10 cellular contexts compared by ENCODE assay signal in genomic region chr16:27698266-27698665, GRCh38.
DNase-seq lines count a peak whose midpoint lies in the region; ATAC-seq, FAIRE-seq and TF ChIP-seq lines count a peak whose summit lies in the region.
"Had no signal": no experiment of that assay in that cellular context is flagged by ENCODE, and none has a peak within 500 bp of the region (broad histone marks: within the 10 kb centered on the region; RNA-seq: fewer than 3 reads in every experiment).

No MANE protein-coding gene starts in this region.

- CTCF ChIA-PET in HepG2 (lab: Yijun Ruan, JAX; ENCODE audit: low intra/inter-chr PET ratio, low total read pairs) = no interaction called here

- no peak for TF ChIP-seq RAD21 in HepG2 (CRISPR knock-in tag; IDR thresholded peaks at IDR 0.05)

- H3K36me3 ChIP-seq in HepG2 (replicated peaks in 1 of 2; ENCODE audit: control insufficient read depth in 1 of 2, insufficient read depth in 2 of 2, low read length in 2 of 2) (peaks cover 3 to 8% of the 10 kb centered on the region in 2 experiments; a peak in 2 of 5 replicates), right lobe of liver (no peaks in the 10 kb centered on the region), OCI-LY1 (ENCODE audit: insufficient read depth, low read length) (no peaks in the 10 kb centered on the region), upper lobe of right lung (peaks cover 15% of the 10 kb centered on the region)

- peaks cover 6% of the 10 kb centered on the region for H3K36me3 Mint-ChIP-seq in stimulated activated effector memory CD8-positive, alpha-beta T cell treated with anti-CD3 and anti-CD28 coated beads, Interleukin-12 subunit alpha, Interleukin-12 subunit beta, amount 100 ng/mL, for 72 hours

- H3K9me3 Mint-ChIP-seq in stimulated activated effector memory CD8-positive, alpha-beta T cell treated with anti-CD3 and anti-CD28 coated beads, Interleukin-12 subunit alpha, Interleukin-12 subunit beta, amount 100 ng/mL, for 72 hours = no peaks in the 10 kb centered on the region

- no peak overlapping the region for H3K4me3 Mint-ChIP-seq in stimulated activated effector memory CD8-positive, alpha-beta T cell treated with anti-CD3 and anti-CD28 coated beads, Interleukin-12 subunit alpha, Interleukin-12 subunit beta, amount 100 ng/mL, for 72 hours
- H3K4me3 Mint-ChIP-seq: activated B cell treated with CpG ODN at 0.5 μM for 24 hours had no signal

- no peak overlapping the region for H3K4me2 ChIP-seq in HepG2 (ENCODE audit: low read depth, low read length)
- no peak overlapping the region for H3K4me2 ChIP-seq in OCI-LY1 (ENCODE audit: low read length)

- no peaks in the 10 kb centered on the region for H3K4me1 ChIP-seq in HepG2 (ENCODE audit: insufficient read depth, low read length)
- no peaks in the 10 kb centered on the region for H3K4me1 ChIP-seq in right lobe of liver
- H3K4me1 ChIP-seq in OCI-LY1 (ENCODE audit: insufficient read depth, low read length, severe bottlenecking) = peaks cover 2% of the 10 kb centered on the region
- no peaks in the 10 kb centered on the region for H3K4me1 ChIP-seq in upper lobe of right lung

- 83% methylated on average over 10 of the region's 14 CpGs for whole genome bisulfite sequencing in HepG2 (ENCODE audit: low lambda C conversion rate)
- WGBS in right lobe of liver (ENCODE audit: insufficient coverage, low coverage, low lambda C conversion rate, missing lambda C conversion rate) = 85% methylated on average over 5 of the region's 14 CpGs

- H3K4me3 ChIP-seq in HepG2 (replicated peaks in 1 of 3; ENCODE audit: insufficient read depth in 1 of 3, low read depth in 2 of 3, low read length in 3 of 3) (no peak overlapping the region), right lobe of liver (no peak overlapping the region), OCI-LY1 (ENCODE audit: low read depth, low read length, poor library complexity, severe bottlenecking) (no peak overlapping the region), fibroblast of villous mesenchyme (ENCODE audit: low read depth, low read length) (no peak overlapping the region), upper lobe of right lung (no peak overlapping the region)

- no peaks in the 10 kb centered on the region for H3K27me3 ChIP-seq in HepG2 (ENCODE audit: control insufficient read depth in 1 of 2, insufficient read depth in 2 of 2, low read length in 2 of 2)
- H3K27me3 ChIP-seq in right lobe of liver = no peaks in the 10 kb centered on the region
- H3K27me3 ChIP-seq in OCI-LY1 (ENCODE audit: insufficient read depth, low read length) = no peaks in the 10 kb centered on the region
- H3K27me3 ChIP-seq in upper lobe of right lung = no peaks in the 10 kb centered on the region

- FAIRE-seq in HepG2 (lab: Jason Lieb, UNC) = no peak

- H4K20me1 ChIP-seq in HepG2 (ENCODE audit: insufficient read depth, low read length) (no peaks in the 10 kb centered on the region), OCI-LY1 (ENCODE audit: insufficient read depth, low read length) (no peaks in the 10 kb centered on the region)

- no peaks in the 10 kb centered on the region for H3F3A ChIP-seq in OCI-LY1 (ENCODE audit: insufficient read depth, low read length)

- H3K79me2 ChIP-seq in HepG2 (ENCODE audit: insufficient read depth, low read length) = no peaks in the 10 kb centered on the region
- no peaks in the 10 kb centered on the region for H3K79me2 ChIP-seq in OCI-LY1 (ENCODE audit: insufficient read depth, low read length)

- no peak for TF ChIP-seq POLR2A in HepG2 (IDR thresholded peaks at IDR 0.05; ENCODE audit: insufficient read depth in 1 of 2, low read depth in 2 of 2, low read length in 2 of 2)
- no peak for TF ChIP-seq POLR2A in right lobe of liver (IDR thresholded peaks at IDR 0.05)

- DNase-seq in HepG2 (ENCODE audit: low spot score) (no peak), right lobe of liver (no peak), fibroblast of villous mesenchyme (ENCODE audit: low read depth) (no peak), upper lobe of right lung (peak; percentile 52), HCEC 1CT (no peak)
- no peak for DNase-seq in stimulated activated effector memory CD8-positive, alpha-beta T cell treated with anti-CD3 and anti-CD28 coated beads, Interleukin-12 subunit alpha, Interleukin-12 subunit beta, amount 100 ng/mL, for 72 hours (ENCODE audit: low spot score in 2 of 2)
- DNase-seq: activated B cell treated with CpG ODN at 0.5 μM for 24 hours, NCI-H345 had no signal

- in situ Hi-C loops in HepG2 (cut with HindIII; ENCODE audit: extremely low pct_ligation_motif_present, low pct_unique_long_range_greater_than_20kb) = no loop called here

- ATAC-seq in HepG2 = peak; percentile 85
- no peak for ATAC-seq in right lobe of liver
- ATAC-seq in upper lobe of right lung = no peak
- no peak for ATAC-seq in stimulated activated effector memory CD8-positive, alpha-beta T cell treated with anti-CD3 and anti-CD28 coated beads, Interleukin-12 subunit alpha, Interleukin-12 subunit beta, amount 100 ng/mL, for 72 hours
- no peak for ATAC-seq in HG02938 (IDR thresholded peaks at IDR 0.05; ENCODE audit: unreplicated experiment)

- TF ChIP-seq CTCF in HepG2 (CRISPR knock-in tag; IDR thresholded peaks at IDR 0.05) (peak; percentile 70), right lobe of liver (IDR thresholded peaks at IDR 0.05) (no peak), OCI-LY1 (IDR thresholded peaks at IDR 0.05; ENCODE audit: low read length) (peak; percentile 69), fibroblast of villous mesenchyme (IDR thresholded peaks at IDR 0.05; ENCODE audit: insufficient read depth, low read depth, low read length) (peak; percentile 38), upper lobe of right lung (IDR thresholded peaks at IDR 0.05) (peak; percentile 10)

- H3K9ac ChIP-seq in HepG2 (ENCODE audit: insufficient read depth, low read depth, low read length) (no peak overlapping the region), OCI-LY1 (ENCODE audit: low read length) (no peak overlapping the region)

- H3K9me2 ChIP-seq in OCI-LY1 (ENCODE audit: low read depth, low read length) = no peaks in the 10 kb centered on the region

- intact Hi-C loops in HepG2 (cut with micrococcal nuclease; ENCODE audit: unreplicated experiment) (no loop called here), right lobe of liver (cut with DNase I) (no loop called here), upper lobe of right lung (cut with DNase I) (no loop called here)

- H3K27ac Mint-ChIP-seq in stimulated activated effector memory CD8-positive, alpha-beta T cell treated with anti-CD3 and anti-CD28 coated beads, Interleukin-12 subunit alpha, Interleukin-12 subunit beta, amount 100 ng/mL, for 72 hours = no peak overlapping the region
- H3K27ac Mint-ChIP-seq: activated B cell treated with CpG ODN at 0.5 μM for 24 hours had no signal

- no peaks in the 10 kb centered on the region for H3K9me3 ChIP-seq in HepG2 (ENCODE audit: low read length)
- H3K9me3 ChIP-seq in right lobe of liver = no peaks in the 10 kb centered on the region
- H3K9me3 ChIP-seq in OCI-LY1 (ENCODE audit: low read length) = no peaks in the 10 kb centered on the region
- H3K9me3 ChIP-seq in upper lobe of right lung = no peaks in the 10 kb centered on the region

- H3K27ac ChIP-seq in HepG2 (ENCODE audit: extremely low read length, insufficient read depth, low read length) (no peak overlapping the region), right lobe of liver (no peak overlapping the region), OCI-LY1 (ENCODE audit: low read depth, low read length, poor library complexity, severe bottlenecking) (no peak overlapping the region), upper lobe of right lung (no peak overlapping the region)

- no peak for TF ChIP-seq EP300 in HepG2 (IDR thresholded peaks at IDR 0.05; ENCODE audit: low read depth in 2 of 2, low read length in 2 of 2)
- no peak for TF ChIP-seq EP300 in HepG2 (CRISPR knock-in tag; IDR thresholded peaks at IDR 0.05; ENCODE audit: borderline replicate concordance)

- POLR2A ChIA-PET in HepG2 (lab: Yijun Ruan, JAX) = no interaction called here

- no TSS peak for BruUV-seq in HepG2 (replicated peaks; lab: Mats Ljungman, UMichigan)

- no peaks in the 10 kb centered on the region for H3K4me1 Mint-ChIP-seq in stimulated activated effector memory CD8-positive, alpha-beta T cell treated with anti-CD3 and anti-CD28 coated beads, Interleukin-12 subunit alpha, Interleukin-12 subunit beta, amount 100 ng/mL, for 72 hours
- H3K4me1 Mint-ChIP-seq: activated B cell treated with CpG ODN at 0.5 μM for 24 hours had no signal

- H2AFZ ChIP-seq in HepG2 (ENCODE audit: low read length) = no peak overlapping the region
- H2AFZ ChIP-seq in OCI-LY1 (ENCODE audit: low read length) = no peak overlapping the region

TF ChIP-seq in HepG2, 621 proteins besides CTCF, POLR2A, EP300 and RAD21 (continues in another document):
- no peak for TF ChIP-seq ZNF768 (CRISPR knock-in tag; IDR thresholded peaks at IDR 0.05)
- TF ChIP-seq, protein P1, sequence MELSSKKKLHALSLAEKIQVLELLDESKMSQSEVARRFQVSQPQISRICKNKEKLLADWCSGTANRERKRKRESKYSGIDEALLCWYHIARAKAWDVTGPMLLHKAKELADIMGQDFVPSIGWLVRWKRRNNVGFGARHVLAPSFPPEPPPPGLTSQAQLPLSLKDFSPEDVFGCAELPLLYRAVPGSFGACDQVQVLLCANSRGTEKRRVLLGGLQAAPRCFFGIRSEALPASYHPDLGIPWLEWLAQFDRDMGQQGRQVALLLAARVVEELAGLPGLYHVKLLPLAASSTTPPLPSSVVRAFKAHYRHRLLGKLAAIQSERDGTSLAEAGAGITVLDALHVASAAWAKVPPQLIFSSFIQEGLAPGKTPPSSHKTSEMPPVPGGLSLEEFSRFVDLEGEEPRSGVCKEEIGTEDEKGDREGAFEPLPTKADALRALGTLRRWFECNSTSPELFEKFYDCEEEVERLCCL (CRISPR knock-in tag; IDR thresholded peaks at IDR 0.05; ENCODE audit: borderline replicate concordance) = no peak
- TF ChIP-seq, protein P2, sequence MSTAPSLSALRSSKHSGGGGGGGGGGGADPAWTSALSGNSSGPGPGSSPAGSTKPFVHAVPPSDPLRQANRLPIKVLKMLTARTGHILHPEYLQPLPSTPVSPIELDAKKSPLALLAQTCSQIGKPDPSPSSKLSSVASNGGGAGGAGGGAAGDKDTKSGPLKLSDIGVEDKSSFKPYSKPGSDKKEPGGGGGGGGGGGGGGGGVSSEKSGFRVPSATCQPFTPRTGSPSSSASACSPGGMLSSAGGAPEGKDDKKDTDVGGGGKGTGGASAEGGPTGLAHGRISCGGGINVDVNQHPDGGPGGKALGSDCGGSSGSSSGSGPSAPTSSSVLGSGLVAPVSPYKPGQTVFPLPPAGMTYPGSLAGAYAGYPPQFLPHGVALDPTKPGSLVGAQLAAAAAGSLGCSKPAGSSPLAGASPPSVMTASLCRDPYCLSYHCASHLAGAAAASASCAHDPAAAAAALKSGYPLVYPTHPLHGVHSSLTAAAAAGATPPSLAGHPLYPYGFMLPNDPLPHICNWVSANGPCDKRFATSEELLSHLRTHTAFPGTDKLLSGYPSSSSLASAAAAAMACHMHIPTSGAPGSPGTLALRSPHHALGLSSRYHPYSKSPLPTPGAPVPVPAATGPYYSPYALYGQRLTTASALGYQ (CRISPR knock-in tag; IDR thresholded peaks at IDR 0.05) = no peak
- no peak for TF ChIP-seq HOXD1 (CRISPR knock-in tag; IDR thresholded peaks at IDR 0.05)
- TF ChIP-seq TBX3 (IDR thresholded peaks at IDR 0.05; ENCODE audit: borderline replicate concordance) = no peak
- no peak for TF ChIP-seq RARG (CRISPR knock-in tag; IDR thresholded peaks at IDR 0.05; ENCODE audit: low read depth)
- TF ChIP-seq REL (CRISPR knock-in tag; conservative IDR thresholded peaks at IDR 0.05) = no peak
- TF ChIP-seq TP53 (CRISPR knock-in tag; conservative IDR thresholded peaks at IDR 0.05) = no peak

Comparison
In these comparisons a context has a peak if more than half of its experiments do, and no peak if none do; other contexts are left out.
1. CTCF ChIP-seq: peak in HepG2 (single experiment), OCI-LY1 (single experiment), fibroblast of villous mesenchyme (single experiment) and upper lobe of right lung (single experiment); none in right lobe of liver (0 of 4).